13 cellular contexts compared by ENCODE assay signal in genomic region chr4:40953253-40954118, GRCh38.
DNase-seq lines count a peak whose midpoint lies in the region; ATAC-seq and TF ChIP-seq lines count a peak whose summit lies in the region.
"Had no signal": no experiment of that assay in that cellular context is flagged by ENCODE, and none has a peak within 500 bp of the region (broad histone marks: within the 10 kb centered on the region; RNA-seq: fewer than 3 reads in every experiment).

No MANE protein-coding gene starts in this region.

- H3K27ac ChIP-seq in HUES64 (ENCODE audit: low read depth, low read length) (0 out of 2 replicates have a peak overlapping the region, but pooled peaks have one; percentile 20), mesendoderm (ENCODE audit: low read depth, low read length) (no peak overlapping the region), substantia nigra (ENCODE audit: low read depth, low read length, poor library complexity, severe bottlenecking) (peak overlapping the region; percentile 63)
- H3K27ac ChIP-seq: VCaP had no signal

- H3K18ac ChIP-seq in mesendoderm (ENCODE audit: low read length), result no peak overlapping the region

- H3K79me1 ChIP-seq in mesendoderm (ENCODE audit: low read length), result no peaks in the 10 kb centered on the region

- H3K4me2 ChIP-seq in mesendoderm (ENCODE audit: low read length), result no peak overlapping the region

- H3K9ac ChIP-seq in HUES64 (ENCODE audit: low read depth, low read length) (no peak overlapping the region), mesendoderm (ENCODE audit: low read length) (no peak overlapping the region)

- DNase-seq in endothelial cell (ENCODE audit: low spot score) (no peak), mesendoderm (no peak), substantia nigra (lab: John Stamatoyannopoulos, UW) (peak in 23 of 49 donors; percentile 9 to 62 (median 23)), HEK293T (ENCODE audit: extremely low spot score) (no peak), NCI-H128 (lab: John Stamatoyannopoulos, UW; ENCODE audit: unreplicated experiment) (no peak)
- no peak for DNase-seq in activated CD4-positive, alpha-beta memory T cell treated with anti-CD3 and anti-CD28 coated beads, Interleukin-2, amount 10 ng/mL, durations not matched to agents 7 days and 5 days
- DNase-seq: DMS 273 treated with DMSO at 0.1 percent for 48 hours, IMR-90, NCI-H2029 treated with DMSO at 0.1 percent for 48 hours had no signal

- CTCF ChIA-PET in activated CD4-positive, alpha-beta memory T cell treated with anti-CD3 and anti-CD28 coated beads, Interleukin-2, amount 10 ng/mL, durations not matched to agents 7 days and 5 days (lab: Charles Lee), result interaction anchor here (0.7 kb wide), 1 partner anchor 25 kb away, joined by 6 read pairs; no protein-coding TSS in a partner anchor
- CTCF ChIA-PET in HEK293T (lab: Yijun Ruan, JAX), result no interaction called here

- peak overlapping the region; percentile 45 for H3K27ac Mint-ChIP-seq in endothelial cell (ENCODE audit: unreplicated experiment)
- no peak overlapping the region for H3K27ac Mint-ChIP-seq in activated CD4-positive, alpha-beta memory T cell treated with anti-CD3 and anti-CD28 coated beads, Interleukin-2, amount 10 ng/mL, durations not matched to agents 7 days and 5 days
- H3K27ac Mint-ChIP-seq: activated T-helper 17 cell treated with anti-CD3 and anti-CD28 coated beads, Interleukin-2, amount 50 U/mL, for 72 hours had no signal

- H3K36me3 ChIP-seq in HUES64 (ENCODE audit: insufficient read depth, low read length) (no peaks in the 10 kb centered on the region), mesendoderm (ENCODE audit: control insufficient read depth, insufficient read depth, low read length) (no peaks in the 10 kb centered on the region)

- H2BK120ac ChIP-seq in mesendoderm (ENCODE audit: low read depth, low read length), result no peak overlapping the region

- H3K27me3 Mint-ChIP-seq in endothelial cell (ENCODE audit: unreplicated experiment), result peaks cover 2% of the 10 kb centered on the region
- H3K27me3 Mint-ChIP-seq in activated CD4-positive, alpha-beta memory T cell treated with anti-CD3 and anti-CD28 coated beads, Interleukin-2, amount 10 ng/mL, durations not matched to agents 7 days and 5 days, result no peaks in the 10 kb centered on the region
- H3K27me3 Mint-ChIP-seq: activated T-helper 17 cell treated with anti-CD3 and anti-CD28 coated beads, Interleukin-2, amount 50 U/mL, for 72 hours had no signal

- H3K4me3 ChIP-seq in HUES64 (ENCODE audit: low read length) (no peak overlapping the region), mesendoderm (ENCODE audit: low read length) (no peak overlapping the region)

- H4K5ac ChIP-seq in mesendoderm (ENCODE audit: low read length), result no peak overlapping the region

- H2BK5ac ChIP-seq in mesendoderm (ENCODE audit: low read length), result no peak overlapping the region

- no peak overlapping the region for H3K56ac ChIP-seq in mesendoderm (ENCODE audit: low read length)

- H3K4me3 Mint-ChIP-seq in endothelial cell (ENCODE audit: unreplicated experiment), result no peak overlapping the region
- no peak overlapping the region for H3K4me3 Mint-ChIP-seq in activated CD4-positive, alpha-beta memory T cell treated with anti-CD3 and anti-CD28 coated beads, Interleukin-2, amount 10 ng/mL, durations not matched to agents 7 days and 5 days
- H3K4me3 Mint-ChIP-seq: activated T-helper 17 cell treated with anti-CD3 and anti-CD28 coated beads, Interleukin-2, amount 50 U/mL, for 72 hours had no signal

- H2AK5ac ChIP-seq in mesendoderm (ENCODE audit: low read length), result no peak overlapping the region

- H3K27me3 ChIP-seq in HUES64 (ENCODE audit: insufficient read depth, low read length) (no peaks in the 10 kb centered on the region), mesendoderm (ENCODE audit: insufficient read depth, low read length, poor library complexity) (no peaks in the 10 kb centered on the region)

- no peaks in the 10 kb centered on the region for H3K79me2 ChIP-seq in mesendoderm (ENCODE audit: control insufficient read depth, insufficient read depth, low read length)

- no peaks in the 10 kb centered on the region for H3K9me3 Mint-ChIP-seq in endothelial cell (ENCODE audit: unreplicated experiment)
- no peaks in the 10 kb centered on the region for H3K9me3 Mint-ChIP-seq in activated CD4-positive, alpha-beta memory T cell treated with anti-CD3 and anti-CD28 coated beads, Interleukin-2, amount 10 ng/mL, durations not matched to agents 7 days and 5 days
- H3K9me3 Mint-ChIP-seq: activated T-helper 17 cell treated with anti-CD3 and anti-CD28 coated beads, Interleukin-2, amount 50 U/mL, for 72 hours had no signal

- H3K9me3 ChIP-seq in HUES64 (ENCODE audit: insufficient read depth, low read depth, low read length), result no peaks in the 10 kb centered on the region

- peaks cover 27% of the 10 kb centered on the region for H3K4me1 Mint-ChIP-seq in endothelial cell (ENCODE audit: unreplicated experiment)
- H3K4me1 Mint-ChIP-seq in activated CD4-positive, alpha-beta memory T cell treated with anti-CD3 and anti-CD28 coated beads, Interleukin-2, amount 10 ng/mL, durations not matched to agents 7 days and 5 days, result no peaks in the 10 kb centered on the region
- H3K4me1 Mint-ChIP-seq: activated T-helper 17 cell treated with anti-CD3 and anti-CD28 coated beads, Interleukin-2, amount 50 U/mL, for 72 hours had no signal

- WGBS in HUES64, result 91% methylated on average over 13 of the region's 13 CpGs
- no CpG with 5 or more reads among the region's 13 CpGs for WGBS in mesendoderm (ENCODE audit: extremely low coverage, insufficient coverage, low lambda C conversion rate)

- H3K36me3 Mint-ChIP-seq in endothelial cell (ENCODE audit: low read depth, unreplicated experiment), result peaks cover 3% of the 10 kb centered on the region
- no peaks in the 10 kb centered on the region for H3K36me3 Mint-ChIP-seq in activated CD4-positive, alpha-beta memory T cell treated with anti-CD3 and anti-CD28 coated beads, Interleukin-2, amount 10 ng/mL, durations not matched to agents 7 days and 5 days (ENCODE audit: low read depth)

- H4K8ac ChIP-seq in mesendoderm (ENCODE audit: low read depth, low read length), result no peak overlapping the region

- POLR2A ChIA-PET in activated CD4-positive, alpha-beta memory T cell treated with anti-CD3 and anti-CD28 coated beads, Interleukin-2, amount 10 ng/mL, durations not matched to agents 7 days and 5 days (lab: Charles Lee), result no interaction called here
- POLR2A ChIA-PET in HEK293T (lab: Yijun Ruan, JAX), result no interaction called here

- H3K23ac ChIP-seq in mesendoderm (ENCODE audit: low read length), result peak overlapping the region; percentile 45

- H2BK15ac ChIP-seq in mesendoderm (replicated peaks; ENCODE audit: low read depth), result no peak overlapping the region

- ATAC-seq in HG03354 (IDR thresholded peaks at IDR 0.05; ENCODE audit: poor library complexity, severe bottlenecking, unreplicated experiment), result no peak
- ATAC-seq: activated T-helper 17 cell treated with anti-CD3 and anti-CD28 coated beads, Interleukin-2, amount 50 U/mL, for 72 hours had no signal

- H3K4ac ChIP-seq in mesendoderm (ENCODE audit: low read depth, low read length), result no peak overlapping the region

- peaks cover 7% of the 10 kb centered on the region; the same call in 1 of the 2 replicates for H3K4me1 ChIP-seq in HUES64 (ENCODE audit: insufficient read depth, low read length)
- no peaks in the 10 kb centered on the region for H3K4me1 ChIP-seq in mesendoderm (ENCODE audit: control insufficient read depth, low read depth, low read length)

- no peak for TF ChIP-seq CTCF in endothelial cell (IDR thresholded peaks at IDR 0.05; ENCODE audit: unreplicated experiment)

TF ChIP-seq in HEK293T, 16 proteins besides CTCF, POLR2A, EP300 and RAD21:
- TF ChIP-seq L3MBTL2 (conservative IDR thresholded peaks at IDR 0.05) (no peak), ELF4 (IDR thresholded peaks at IDR 0.05) (no peak), FOXA1 (IDR thresholded peaks at IDR 0.05) (no peak), HDGF (IDR thresholded peaks at IDR 0.05; ENCODE audit: borderline replicate concordance) (no peak), FOXK2 (IDR thresholded peaks at IDR 0.05) (no peak), SUZ12 (IDR thresholded peaks at IDR 0.05) (no peak), ZNF384 (IDR thresholded peaks at IDR 0.05) (no peak), SP1 (IDR thresholded peaks at IDR 0.05) (no peak), TARDBP (IDR thresholded peaks at IDR 0.05) (no peak), NFRKB (IDR thresholded peaks at IDR 0.05) (no peak), CTBP1 (IDR thresholded peaks at IDR 0.05; ENCODE audit: borderline replicate concordance) (no peak), PKNOX1 (IDR thresholded peaks at IDR 0.05) (no peak), FOXM1 (IDR thresholded peaks at IDR 0.05; ENCODE audit: borderline replicate concordance) (no peak), BHLHE40 (IDR thresholded peaks at IDR 0.05; ENCODE audit: borderline replicate concordance) (no peak), LEF1 (IDR thresholded peaks at IDR 0.05; ENCODE audit: borderline replicate concordance) (no peak), ARNT (IDR thresholded peaks at IDR 0.05) (no peak)
